21 cellular contexts compared by ENCODE assay signal in genomic region chr16:79618712-79619050, GRCh38. TPM values are rescaled to one million over a fixed set of nuclear protein-coding genes. Genes with fewer than 3 reads are reported as not detected.
A peak's percentile ranks its signal among the peaks of the same experiment; 100 is the strongest.
DNase-seq lines count a peak whose midpoint lies in the region; ATAC-seq and TF ChIP-seq lines count a peak whose summit lies in the region.
"Had no signal": no experiment of that assay in that cellular context is flagged by ENCODE, and none has a peak within 500 bp of the region (broad histone marks: within the 10 kb centered on the region; RNA-seq: fewer than 3 reads in every experiment).

No MANE protein-coding gene starts in this region.

- H3K27me3 Mint-ChIP-seq in activated naive CD4-positive, alpha-beta T cell treated with anti-CD3 and anti-CD28 coated beads for 36 hours (ENCODE audit: low read depth), result peaks cover 4% of the 10 kb centered on the region

- no peak overlapping the region for H3K4me3 Mint-ChIP-seq in activated naive CD4-positive, alpha-beta T cell treated with anti-CD3 and anti-CD28 coated beads for 36 hours
- H3K4me3 Mint-ChIP-seq: activated B cell treated with CpG ODN at 0.5 μM for 24 hours, GM23338, nephron had no signal

- H3K27me3 ChIP-seq in DND-41 (ENCODE audit: insufficient read depth, low read length, poor library complexity) (no peaks in the 10 kb centered on the region), dorsolateral prefrontal cortex (peaks cover 0 to 64% (median 8%) of the 10 kb centered on the region in 45 donors)
- H3K27me3 ChIP-seq: spleen had no signal

- peaks cover 26% of the 10 kb centered on the region for H3K4me1 ChIP-seq in DND-41 (ENCODE audit: insufficient read depth, low read length)
- H3K4me1 ChIP-seq: heart right ventricle, psoas muscle, tibial artery had no signal

- H3K27ac ChIP-seq in DND-41 (ENCODE audit: low read length) (peak overlapping the region; percentile 73), dorsolateral prefrontal cortex (no peak overlapping the region)
- H3K27ac ChIP-seq: KMS-11, psoas muscle, tibial artery had no signal

- H3K4me2 ChIP-seq in DND-41 (ENCODE audit: insufficient read depth, low read length), result peak overlapping the region; percentile 45
- H3K4me2 ChIP-seq: GM23338, KMS-11 had no signal

- H3K79me2 ChIP-seq in DND-41 (ENCODE audit: insufficient read depth, low read length), result no peaks in the 10 kb centered on the region

- H3K36me3 Mint-ChIP-seq in activated naive CD4-positive, alpha-beta T cell treated with anti-CD3 and anti-CD28 coated beads for 36 hours (ENCODE audit: low read depth), result no peaks in the 10 kb centered on the region

- H3K9me3 Mint-ChIP-seq in activated naive CD4-positive, alpha-beta T cell treated with anti-CD3 and anti-CD28 coated beads for 36 hours, result no peaks in the 10 kb centered on the region
- H3K9me3 Mint-ChIP-seq: activated B cell treated with CpG ODN at 0.5 μM for 24 hours, GM23338 had no signal

- no peaks in the 10 kb centered on the region for H3K9me3 ChIP-seq in DND-41 (ENCODE audit: insufficient read depth, low read length, severe bottlenecking)
- H3K9me3 ChIP-seq: heart right ventricle, psoas muscle, spleen, tibial artery had no signal

- H3K36me3 ChIP-seq in DND-41 (ENCODE audit: insufficient read depth, low read length), result no peaks in the 10 kb centered on the region
- H3K36me3 ChIP-seq: heart right ventricle, spleen, tibial artery had no signal

- intact Hi-C loops in activated naive CD4-positive, alpha-beta T cell treated with anti-CD3 and anti-CD28 coated beads for 36 hours (cut with micrococcal nuclease), result no loop called here
- intact Hi-C loops in dorsolateral prefrontal cortex (cut with DNase I), result no loop called here

- peaks cover 14% of the 10 kb centered on the region for H3K4me1 Mint-ChIP-seq in activated naive CD4-positive, alpha-beta T cell treated with anti-CD3 and anti-CD28 coated beads for 36 hours (ENCODE audit: low read depth)
- H3K4me1 Mint-ChIP-seq: activated B cell treated with CpG ODN at 0.5 μM for 24 hours, GM23338, nephron had no signal

- peak overlapping the region; percentile 24; the same call in 1 of the 2 replicates for H3K9ac ChIP-seq in DND-41 (ENCODE audit: low read depth, low read length)
- H3K9ac ChIP-seq: KMS-11 had no signal

- CTCF ChIA-PET in activated naive CD4-positive, alpha-beta T cell treated with anti-CD3 and anti-CD28 coated beads for 36 hours (lab: Charles Lee), result no interaction called here

- peak; percentile 63 for DNase-seq in DND-41
- peak; percentile 47 for DNase-seq in activated CD4-positive, CD25-positive, alpha-beta regulatory T cell treated with anti-CD3 and anti-CD28 coated beads, Interleukin-2, amount 50 U/mL, for 72 hours
- peak; percentile 14 for DNase-seq in activated naive CD4-positive, alpha-beta T cell treated with anti-CD3 and anti-CD28 coated beads for 36 hours
- DNase-seq in stimulated activated CD4-positive, alpha-beta T cell treated with anti-CD3 and anti-CD28 coated beads, Interleukin-1b, Interleukin-23, amount 100 ng/mL, for 48 hours, result peak; percentile 45
- no peak for DNase-seq in RKO (ENCODE audit: low spot score)
- no peak for DNase-seq in dorsolateral prefrontal cortex
- DNase-seq: activated B cell treated with CpG ODN at 0.5 μM for 24 hours; central memory CD4-positive, alpha-beta T cell; COR-L47; heart right ventricle; kidney; mesenchymal stem cell; NCI-H1105; psoas muscle; spleen; tibial artery had no signal

- peak overlapping the region; percentile 50 for H2AFZ ChIP-seq in DND-41 (ENCODE audit: low read depth, low read length)
- H2AFZ ChIP-seq: GM23338 had no signal

- H4K20me1 ChIP-seq in DND-41 (ENCODE audit: insufficient read depth, low read length), result no peaks in the 10 kb centered on the region

- TF ChIP-seq CTCF in DND-41 (IDR thresholded peaks at IDR 0.05; ENCODE audit: borderline replicate concordance, extremely low read depth, low read length, poor library complexity, severe bottlenecking) (no peak), dorsolateral prefrontal cortex (IDR thresholded peaks at IDR 0.05 in 54 of 56, conservative IDR thresholded peaks at IDR 0.05 in 2 of 56; ENCODE audit: low read depth in 1 of 56, partially characterized antibody in 56 of 56) (no peak)

- no peak overlapping the region for H3K27ac Mint-ChIP-seq in activated naive CD4-positive, alpha-beta T cell treated with anti-CD3 and anti-CD28 coated beads for 36 hours
- H3K27ac Mint-ChIP-seq: activated B cell treated with CpG ODN at 0.5 μM for 24 hours, GM23338, nephron had no signal

- H3K4me3 ChIP-seq in DND-41 (ENCODE audit: low read depth in 1 of 2, low read length in 2 of 2), result no peak overlapping the region
- no peak overlapping the region for H3K4me3 ChIP-seq in dorsolateral prefrontal cortex
- H3K4me3 ChIP-seq: GM23338, heart right ventricle, psoas muscle, spleen, tibial artery had no signal

- ATAC-seq in DND-41 (ENCODE audit: insufficient read depth, low read depth) (peak; percentile 76), HG02870 (IDR thresholded peaks at IDR 0.05; ENCODE audit: unreplicated experiment) (no peak), HG02840 (IDR thresholded peaks at IDR 0.05; ENCODE audit: low FRiP score, unreplicated experiment) (no peak)
- ATAC-seq: GM23338, heart right ventricle, psoas muscle had no signal

RNA-seq across cellular contexts. Expression of gene MAF, which starts 18.1 kb away (rescaled TPM):
- 1 to 10 TPM; 6.0 to 6.6 TPM for total RNA-seq in activated naive CD4-positive, alpha-beta T cell treated with anti-CD3 and anti-CD28 coated beads for 36 hours
- 10 to 100 TPM; 14.0 to 73.0 (median 30.3) TPM for total RNA-seq in dorsolateral prefrontal cortex

Comparison
In these comparisons a context has a peak if more than half of its experiments do, and no peak if none do; other contexts are left out.
1. DNase-seq: peak in DND-41 (single experiment), activated CD4-positive, CD25-positive, alpha-beta regulatory T cell treated with anti-CD3 and anti-CD28 coated beads, Interleukin-2, amount 50 U/mL, for 72 hours (single experiment), activated naive CD4-positive, alpha-beta T cell treated with anti-CD3 and anti-CD28 coated beads for 36 hours (single experiment) and stimulated activated CD4-positive, alpha-beta T cell treated with anti-CD3 and anti-CD28 coated beads, Interleukin-1b, Interleukin-23, amount 100 ng/mL, for 48 hours (single experiment); none in RKO (single experiment) and dorsolateral prefrontal cortex (0 of 10).